10 cellular contexts compared by ENCODE assay signal in genomic region chr16:17474572-17474971, GRCh38. TPM values are rescaled to one million over a fixed set of nuclear protein-coding genes. Genes with fewer than 3 reads are reported as not detected.
DNase-seq lines count a peak whose midpoint lies in the region; ATAC-seq, FAIRE-seq and TF ChIP-seq lines count a peak whose summit lies in the region.
"Had no signal": no experiment of that assay in that cellular context is flagged by ENCODE, and none has a peak within 500 bp of the region (broad histone marks: within the 10 kb centered on the region; RNA-seq: fewer than 3 reads in every experiment).

No MANE protein-coding gene starts in this region.

- H3K4me1 ChIP-seq in CD4-positive, CD25-positive, alpha-beta regulatory T cell (ENCODE audit: control insufficient read depth, insufficient read depth, low read length, poor library complexity, severe bottlenecking), result peaks cover 9% of the 10 kb centered on the region

- no peak for TF ChIP-seq CTCF in mesothelial cell of epicardium (IDR thresholded peaks at IDR 0.05; ENCODE audit: unreplicated experiment)

- no peak for FAIRE-seq in H54 (lab: Jason Lieb, UNC)

- H3K27ac ChIP-seq in CD4-positive, CD25-positive, alpha-beta regulatory T cell (ENCODE audit: insufficient read depth, low read length, poor library complexity, severe bottlenecking), result no peak overlapping the region
- H3K27ac ChIP-seq: KMS-11 had no signal

- peaks cover 12% of the 10 kb centered on the region for H3K27me3 Mint-ChIP-seq in CD4-positive, CD25-positive, alpha-beta regulatory T cell
- H3K27me3 Mint-ChIP-seq in T-helper 1 cell treated with Interleukin-12 subunit alpha and Interleukin-12 subunit beta and Interleukin-4 antibody, amounts not matched to agents 30 μg/mL and 1 μg/mL, for 36 hours (ENCODE audit: low read depth), result peaks cover 30% of the 10 kb centered on the region
- peaks cover 6% of the 10 kb centered on the region for H3K27me3 Mint-ChIP-seq in mesothelial cell of epicardium (ENCODE audit: low read depth)

- H3K4me3 Mint-ChIP-seq in CD4-positive, CD25-positive, alpha-beta regulatory T cell, result peak overlapping the region in 1 of 4 donors; percentile 70
- peak overlapping the region; percentile 52 for H3K4me3 Mint-ChIP-seq in T-helper 1 cell treated with Interleukin-12 subunit alpha and Interleukin-12 subunit beta and Interleukin-4 antibody, amounts not matched to agents 30 μg/mL and 1 μg/mL, for 36 hours
- H3K4me3 Mint-ChIP-seq in mesothelial cell of epicardium, result no peak overlapping the region

- ATAC-seq in CD4-positive, CD25-positive, alpha-beta regulatory T cell (ENCODE audit: low read depth in 2 of 2), result no peak
- no peak for ATAC-seq in GM19328 (IDR thresholded peaks at IDR 0.05; ENCODE audit: unreplicated experiment)

- no peaks in the 10 kb centered on the region for H3K36me3 Mint-ChIP-seq in CD4-positive, CD25-positive, alpha-beta regulatory T cell
- peaks cover 3% of the 10 kb centered on the region for H3K36me3 Mint-ChIP-seq in T-helper 1 cell treated with Interleukin-12 subunit alpha and Interleukin-12 subunit beta and Interleukin-4 antibody, amounts not matched to agents 30 μg/mL and 1 μg/mL, for 36 hours (ENCODE audit: low read depth)
- H3K36me3 Mint-ChIP-seq in mesothelial cell of epicardium, result no peaks in the 10 kb centered on the region

- no peak overlapping the region for H3K4me3 ChIP-seq in CD4-positive, CD25-positive, alpha-beta regulatory T cell (ENCODE audit: low read depth, low read length)

- H3K9me3 ChIP-seq in CD4-positive, CD25-positive, alpha-beta regulatory T cell (ENCODE audit: control insufficient read depth in 2 of 2, low read length in 2 of 2), result no peaks in the 10 kb centered on the region
- H3K9me3 ChIP-seq: Caco-2 had no signal

- H3K27ac Mint-ChIP-seq in CD4-positive, CD25-positive, alpha-beta regulatory T cell, result peak overlapping the region in 2 of 3 donors; percentile 13 to 55
- H3K27ac Mint-ChIP-seq in T-helper 1 cell treated with Interleukin-12 subunit alpha and Interleukin-12 subunit beta and Interleukin-4 antibody, amounts not matched to agents 30 μg/mL and 1 μg/mL, for 36 hours, result peak overlapping the region; percentile 58
- H3K27ac Mint-ChIP-seq in mesothelial cell of epicardium, result peak overlapping the region; percentile 32

- DNase-seq in CD4-positive, CD25-positive, alpha-beta regulatory T cell, result no peak
- DNase-seq in ELF-1 (ENCODE audit: low read depth, low spot score), result peak; percentile 3
- DNase-seq in mesothelial cell of epicardium (ENCODE audit: low spot score in 2 of 2, unreplicated experiment in 2 of 2), result no peak
- no peak for DNase-seq in Kasumi-1 (lab: John Stamatoyannopoulos, UW)
- no peak for DNase-seq in H54 (ENCODE audit: insufficient read length, low spot score)
- DNase-seq: activated effector memory CD4-positive, alpha-beta T cell treated with Interleukin-2 at 50 U/mL for 16 hours; Caco-2 had no signal

- no peak for TF ChIP-seq POLR2A in H54 (IDR thresholded peaks at IDR 0.05; ENCODE audit: low read depth, low read length)

- peaks cover 6 to 28% (median 10%) of the 10 kb centered on the region in 4 donors for H3K4me1 Mint-ChIP-seq in CD4-positive, CD25-positive, alpha-beta regulatory T cell
- H3K4me1 Mint-ChIP-seq in T-helper 1 cell treated with Interleukin-12 subunit alpha and Interleukin-12 subunit beta and Interleukin-4 antibody, amounts not matched to agents 30 μg/mL and 1 μg/mL, for 36 hours (ENCODE audit: low read depth), result peaks cover 33% of the 10 kb centered on the region
- H3K4me1 Mint-ChIP-seq in mesothelial cell of epicardium, result peaks cover 12% of the 10 kb centered on the region

- H3K9me3 Mint-ChIP-seq in CD4-positive, CD25-positive, alpha-beta regulatory T cell, result no peaks in the 10 kb centered on the region
- H3K9me3 Mint-ChIP-seq in T-helper 1 cell treated with Interleukin-12 subunit alpha and Interleukin-12 subunit beta and Interleukin-4 antibody, amounts not matched to agents 30 μg/mL and 1 μg/mL, for 36 hours, result no peaks in the 10 kb centered on the region
- H3K9me3 Mint-ChIP-seq in mesothelial cell of epicardium, result no peaks in the 10 kb centered on the region

- H3K36me3 ChIP-seq in CD4-positive, CD25-positive, alpha-beta regulatory T cell (ENCODE audit: control insufficient read depth, insufficient read depth, low read length), result no peaks in the 10 kb centered on the region

- H3K27me3 ChIP-seq in CD4-positive, CD25-positive, alpha-beta regulatory T cell (ENCODE audit: control insufficient read depth, insufficient read depth, low read length), result peaks cover 3% of the 10 kb centered on the region

RNA-seq across cellular contexts. Expression of gene XYLT1, which starts 3.8 kb away (rescaled TPM):
- total RNA-seq in CD4-positive, CD25-positive, alpha-beta regulatory T cell, result 26.3 TPM
- polyA plus RNA-seq in CD4-positive, CD25-positive, alpha-beta regulatory T cell, result 1 to 10 TPM in 3 of 4 donors, under 1 TPM in 1; 0.68 to 3.3 (median 2.7) TPM
- total RNA-seq in mesothelial cell of epicardium, result 11.8 to 15.2 TPM (median 13.0 TPM) in 3 replicates
